8 cellular contexts compared by ENCODE assay signal in the genomic region with DNA sequence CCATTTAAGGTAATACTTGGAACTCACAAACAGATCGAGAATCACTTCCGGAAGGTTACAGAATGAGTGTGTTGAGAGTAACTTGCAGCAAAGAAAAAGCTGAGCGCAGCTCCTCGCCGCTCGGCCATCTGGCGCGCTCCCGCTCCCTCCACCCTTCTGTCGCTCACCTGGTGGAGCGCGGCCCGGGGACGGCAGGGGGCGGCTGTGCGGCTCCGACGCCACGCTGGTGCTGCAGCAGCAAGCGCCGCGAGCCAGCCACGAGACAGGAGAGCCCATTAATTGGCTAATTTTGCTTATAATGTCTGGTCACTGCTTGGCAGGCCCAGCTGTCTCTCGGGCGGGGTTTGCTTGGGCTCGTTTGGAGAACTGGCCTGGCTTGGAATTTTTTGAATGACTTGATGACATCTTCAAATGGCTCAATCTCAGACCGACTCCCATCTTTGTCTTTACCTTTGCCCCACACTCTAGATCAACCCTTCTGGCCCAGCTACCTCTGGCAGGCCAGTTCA.
DNase-seq lines count a peak whose midpoint lies in the region; ATAC-seq and TF ChIP-seq lines count a peak whose summit lies in the region.

No MANE protein-coding gene starts in this region.

- H3K4me3 Mint-ChIP-seq in CD14-positive monocyte: peak overlapping the region in 1 of 2 donors; percentile 82

- no peak overlapping the region for H3K27ac Mint-ChIP-seq in CD14-positive monocyte

- H3K36me3 ChIP-seq in Panc1 (ENCODE audit: control insufficient read depth, insufficient read depth, low read length): no peaks in the 10 kb centered on the region
- H3K36me3 ChIP-seq in esophagus muscularis mucosa: no peaks in the 10 kb centered on the region
- H3K36me3 ChIP-seq in prostate gland: no peaks in the 10 kb centered on the region

- ATAC-seq in HG02678 (IDR thresholded peaks at IDR 0.05; ENCODE audit: unreplicated experiment) (peak; percentile 71), Panc1 (peak; percentile 66; the same call in 1 of the 2 replicates)

- no peak for TF ChIP-seq EP300 in esophagus muscularis mucosa (IDR thresholded peaks at IDR 0.05)

- WGBS in esophagus muscularis mucosa: 29% methylated on average over 26 of the region's 27 CpGs
- WGBS in prostate gland: 16% methylated on average over 27 of the region's 27 CpGs

- H3K27ac ChIP-seq in Panc1 (ENCODE audit: low read length) (no peak overlapping the region), esophagus muscularis mucosa (replicated peaks in 1 of 4) (no peak overlapping the region), prostate gland (no peak overlapping the region)

- POLR2A ChIA-PET in Panc1 (lab: Charles Lee): interaction anchor here (0.7 kb wide), 1 partner anchor 22 kb away, joined by 8 read pairs; no protein-coding TSS in a partner anchor

- CTCF ChIA-PET in Panc1 (lab: Charles Lee): no interaction called here

- H3K9me3 ChIP-seq in Panc1 (ENCODE audit: control insufficient read depth, insufficient read depth, low read depth, low read length) (no peaks in the 10 kb centered on the region), esophagus muscularis mucosa (no peaks in the 10 kb centered on the region), prostate gland (no peaks in the 10 kb centered on the region)

- intact Hi-C loops in Panc1 (cut with micrococcal nuclease; ENCODE audit: unreplicated experiment) (no loop called here), esophagus muscularis mucosa (cut with DNase I) (no loop called here), prostate gland (cut with DNase I) (no loop called here), CD14-positive monocyte (cut with micrococcal nuclease) (no loop called here)

- no TSS peak for BruUV-seq in Panc1 (replicated peaks; lab: Mats Ljungman, UMichigan)

- H3K4me1 Mint-ChIP-seq in CD14-positive monocyte: peaks cover 6% of the 10 kb centered on the region

- H3K4me1 ChIP-seq in Panc1 (ENCODE audit: control insufficient read depth, insufficient read depth, low read length) (no peaks in the 10 kb centered on the region), esophagus muscularis mucosa (peaks cover 5 to 38% (median 27%) of the 10 kb centered on the region in 4 donors), prostate gland (replicated peaks) (no peaks in the 10 kb centered on the region)

- TF ChIP-seq POLR2A in esophagus muscularis mucosa (IDR thresholded peaks at IDR 0.05; ENCODE audit: low read depth): no peak
- TF ChIP-seq POLR2A in prostate gland (IDR thresholded peaks at IDR 0.05): no peak

- peaks cover 0 to 2% (median 0%) of the 10 kb centered on the region in 7 donors for H3K9me3 Mint-ChIP-seq in CD14-positive monocyte

- peaks cover 13 to 25% (median 22%) of the 10 kb centered on the region in 3 donors for H3K27me3 Mint-ChIP-seq in CD14-positive monocyte (ENCODE audit: low read depth in 3 of 3)

- no peak overlapping the region for H3K4me3 ChIP-seq in GM12865 (ENCODE audit: low read depth, low read length)
- peak overlapping the region in 1 of 2 experiments; percentile 14; a peak in 2 of 4 replicates for H3K4me3 ChIP-seq in Panc1 (ENCODE audit: low read depth in 2 of 2, low read length in 2 of 2)
- peak overlapping the region; percentile 12 to 41 (median 32) for H3K4me3 ChIP-seq in esophagus muscularis mucosa
- no peak overlapping the region for H3K4me3 ChIP-seq in prostate gland

- no peaks in the 10 kb centered on the region for H3K27me3 ChIP-seq in Panc1 (ENCODE audit: control insufficient read depth, insufficient read depth, low read length)
- no peaks in the 10 kb centered on the region for H3K27me3 ChIP-seq in esophagus muscularis mucosa
- H3K27me3 ChIP-seq in prostate gland (replicated peaks; ENCODE audit: insufficient read depth): no peaks in the 10 kb centered on the region

- in situ Hi-C loops in Panc1 (cut with HindIII; ENCODE audit: low pct_unique_long_range_greater_than_20kb, low sequenced_read_pairs): no loop called here

- TF ChIP-seq CTCF in GM12865 (IDR thresholded peaks at IDR 0.05; ENCODE audit: insufficient read depth, low read depth, low read length, missing control alignments): peak; percentile 40
- TF ChIP-seq CTCF in Panc1 (IDR thresholded peaks at IDR 0.05): peak; percentile 41
- TF ChIP-seq CTCF in esophagus muscularis mucosa (IDR thresholded peaks at IDR 0.05): peak; percentile 11 to 44 (median 20)
- peak in 3 of 4 experiments; percentile 13 to 49 (median 48) for TF ChIP-seq CTCF in prostate gland (IDR thresholded peaks at IDR 0.05)
- TF ChIP-seq CTCF in CD14-positive monocyte (IDR thresholded peaks at IDR 0.05): no peak

- DNase-seq in GM12865 (ENCODE audit: low read depth): peak; percentile 69
- DNase-seq in Panc1 (ENCODE audit: low read depth, low spot score): no peak
- peak; percentile 90 for DNase-seq in esophagus muscularis mucosa (ENCODE audit: extremely low spot score)
- peak; percentile 30 for DNase-seq in prostate gland (ENCODE audit: low spot score)
- DNase-seq in CD14-positive monocyte (ENCODE audit: low spot score): no peak
- no peak for DNase-seq in UCSD-AML1 (lab: John Stamatoyannopoulos, UW; ENCODE audit: unreplicated experiment)
- no peak for DNase-seq in HK-2 (ENCODE audit: unreplicated experiment)

- no peaks in the 10 kb centered on the region for H3K36me3 Mint-ChIP-seq in CD14-positive monocyte

Comparison
In these comparisons a context has a peak if more than half of its experiments do, and no peak if none do; other contexts are left out.
1. DNase-seq: peak in GM12865 (single experiment), esophagus muscularis mucosa (single experiment) and prostate gland (single experiment); none in Panc1 (single experiment), CD14-positive monocyte (single experiment), UCSD-AML1 (single experiment) and HK-2 (single experiment).
2. H3K4me3 ChIP-seq: peak in esophagus muscularis mucosa (4 of 4); none in GM12865 (single experiment) and prostate gland (0 of 2).